ENCODE assay signal across 30 cellular contexts in genomic region chr7:26683277-26683676, GRCh38.
"Had no signal": no experiment of that assay in that cellular context is flagged by ENCODE, and none has a peak within 500 bp of the region (broad histone marks: within the 10 kb centered on the region; RNA-seq: fewer than 3 reads in every experiment).

No MANE protein-coding gene starts in this region.

- H3K4me3 ChIP-seq: SJCRH30, SK-N-MC had no signal

- H3K9me3 Mint-ChIP-seq: activated CD4-positive, alpha-beta memory T cell treated with anti-CD3 and anti-CD28 coated beads, Interleukin-2, amount 10 ng/mL, durations not matched to agents 7 days and 5 days; activated naive CD4-positive, alpha-beta T cell treated with anti-CD3 and anti-CD28 coated beads, Interleukin-2, amount 10 ng/mL, durations not matched to agents 7 days and 5 days; activated naive CD8-positive, alpha-beta T cell treated with anti-CD3 and anti-CD28 coated beads, Interleukin-2, amount 50 U/mL, for 24 hours had no signal

- H3K27ac Mint-ChIP-seq: activated CD4-positive, alpha-beta memory T cell treated with anti-CD3 and anti-CD28 coated beads, Interleukin-2, amount 10 ng/mL, durations not matched to agents 7 days and 5 days; activated CD8-positive, alpha-beta memory T cell treated with anti-CD3 and anti-CD28 coated beads, Interleukin-2, amount 10 ng/mL, durations not matched to agents 7 days and 5 days; activated naive CD4-positive, alpha-beta T cell treated with anti-CD3 and anti-CD28 coated beads, Interleukin-2, amount 10 ng/mL, durations not matched to agents 7 days and 5 days; activated naive CD8-positive, alpha-beta T cell; activated naive CD8-positive, alpha-beta T cell treated with anti-CD3 and anti-CD28 coated beads, Interleukin-2, amount 50 U/mL, for 24 hours had no signal

- H3K4me3 Mint-ChIP-seq: activated CD4-positive, alpha-beta memory T cell treated with anti-CD3 and anti-CD28 coated beads, Interleukin-2, amount 10 ng/mL, durations not matched to agents 7 days and 5 days; activated CD8-positive, alpha-beta memory T cell treated with anti-CD3 and anti-CD28 coated beads, Interleukin-2, amount 10 ng/mL, durations not matched to agents 7 days and 5 days; activated naive CD4-positive, alpha-beta T cell treated with anti-CD3 and anti-CD28 coated beads, Interleukin-2, amount 10 ng/mL, durations not matched to agents 7 days and 5 days; activated naive CD8-positive, alpha-beta T cell; activated naive CD8-positive, alpha-beta T cell treated with anti-CD3 and anti-CD28 coated beads, Interleukin-2, amount 50 U/mL, for 24 hours had no signal

- H3K27me3 ChIP-seq: brain microvascular endothelial cell, SJCRH30 had no signal

- DNase-seq: activated CD4-positive, alpha-beta memory T cell treated with anti-CD3 and anti-CD28 coated beads, Interleukin-2, amount 10 ng/mL, durations not matched to agents 7 days and 5 days; activated CD4-positive, alpha-beta T cell treated with anti-CD3 and anti-CD28 coated beads for 1 hour; activated CD4-positive, alpha-beta T cell treated with anti-CD3 and anti-CD28 coated beads for 48 hours; activated CD4-positive, CD25-positive, alpha-beta regulatory T cell; activated CD8-positive, alpha-beta memory T cell treated with anti-CD3 and anti-CD28 coated beads for 24 hours; activated CD8-positive, alpha-beta memory T cell treated with anti-CD3 and anti-CD28 coated beads, Interleukin-2, amount 10 ng/mL, durations not matched to agents 7 days and 5 days; activated CD8-positive, alpha-beta memory T cell treated with anti-CD3 and anti-CD28 coated beads, Interleukin-2, amount 50 U/mL, for 48 hours; activated effector memory CD4-positive, alpha-beta T cell treated with Interleukin-2 at 50 U/mL for 16 hours; activated naive CD4-positive, alpha-beta T cell treated with anti-CD3 and anti-CD28 coated beads, Interleukin-2, amount 10 ng/mL, durations not matched to agents 7 days and 5 days; activated naive CD8-positive, alpha-beta T cell treated with anti-CD3 and anti-CD28 coated beads, Interleukin-2, amount 50 U/mL, for 24 hours; activated T-cell treated with anti-CD3 and anti-CD28 coated beads, Interleukin-2, amount 50 U/mL, for 48 hours; anterior cingulate cortex; brain microvascular endothelial cell; central memory CD4-positive, alpha-beta T cell; NCI-H1048; NCI-H1105 treated with DMSO at 0.1 percent for 48 hours; NCI-H1694 treated with DMSO at 0.1 percent for 48 hours; NCI-H2029 treated with DMSO at 0.1 percent for 48 hours; NCI-H2171 treated with DMSO at 0.1 percent for 48 hours; NCI-H226; NCI-H446 treated with DMSO at 0.1 percent for 48 hours; NCI-H524; NCI-H748 treated with DMSO at 0.1 percent for 48 hours; SHP77; SJCRH30; T1000; WERI-Rb-1 had no signal

- H3K27me3 Mint-ChIP-seq: activated CD8-positive, alpha-beta memory T cell treated with anti-CD3 and anti-CD28 coated beads, Interleukin-2, amount 10 ng/mL, durations not matched to agents 7 days and 5 days had no signal

- ATAC-seq: activated CD8-positive, alpha-beta memory T cell treated with anti-CD3 and anti-CD28 coated beads, Interleukin-2, amount 10 ng/mL, durations not matched to agents 7 days and 5 days; activated naive CD8-positive, alpha-beta T cell treated with anti-CD3 and anti-CD28 coated beads, Interleukin-2, amount 50 U/mL, for 24 hours; Panc1 had no signal

- H3K9me3 ChIP-seq: SJCRH30 had no signal

- H3K4me1 Mint-ChIP-seq: activated naive CD4-positive, alpha-beta T cell treated with anti-CD3 and anti-CD28 coated beads, Interleukin-2, amount 10 ng/mL, durations not matched to agents 7 days and 5 days; activated naive CD8-positive, alpha-beta T cell treated with anti-CD3 and anti-CD28 coated beads, Interleukin-2, amount 50 U/mL, for 24 hours had no signal

- H3K36me3 Mint-ChIP-seq: activated CD8-positive, alpha-beta memory T cell treated with anti-CD3 and anti-CD28 coated beads, Interleukin-2, amount 10 ng/mL, durations not matched to agents 7 days and 5 days; activated naive CD4-positive, alpha-beta T cell treated with anti-CD3 and anti-CD28 coated beads, Interleukin-2, amount 10 ng/mL, durations not matched to agents 7 days and 5 days; activated naive CD8-positive, alpha-beta T cell had no signal

- H3K36me3 ChIP-seq: brain microvascular endothelial cell, SJCRH30, WERI-Rb-1 had no signal

- H3K27ac ChIP-seq: brain microvascular endothelial cell, SJCRH30, SK-N-MC, WERI-Rb-1 had no signal
